8 cellular contexts compared by ENCODE assay signal in genomic region chr17:2337152-2337810, GRCh38. TPM values are rescaled to one million over a fixed set of nuclear protein-coding genes. Genes with fewer than 3 reads are reported as not detected.
A peak's percentile ranks its signal among the peaks of the same experiment; 100 is the strongest.
DNase-seq lines count a peak whose midpoint lies in the region; ATAC-seq, FAIRE-seq and TF ChIP-seq lines count a peak whose summit lies in the region.

Gene SGSM2 (plus strand): TSS chr17:2337501. CDS start chr17:2337689, 188 bp downstream.

- DNase-seq in AG04449 (ENCODE audit: low read depth, low spot score) (no peak), NCI-H1092 (lab: John Stamatoyannopoulos, UW) (peak; percentile 71), WTC11 (ENCODE audit: low spot score) (peak; percentile 49), breast epithelium (ENCODE audit: low spot score in 2 of 2) (no peak), iPS-NIHi11 (ENCODE audit: low spot score) (peak; percentile 79), small intestine (peak; percentile 23)

- H3K4me1 Mint-ChIP-seq in WTC11, result peaks cover 4% of the 10 kb centered on the region

- peak within 1 kb of the TSS; percentile 77 for H3K4me3 Mint-ChIP-seq in WTC11

- ATAC-seq in GM19035 (IDR thresholded peaks at IDR 0.05; ENCODE audit: unreplicated experiment) (peak; percentile 31), WTC11 (peak; percentile 13), HG03280 (IDR thresholded peaks at IDR 0.05; ENCODE audit: unreplicated experiment) (no peak)

- peak within 1 kb of the TSS; percentile 99 for H3K27ac Mint-ChIP-seq in WTC11

- no peak for TF ChIP-seq POLR2A in breast epithelium (IDR thresholded peaks at IDR 0.05)

- H3K4me3 ChIP-seq in AG04449 (ENCODE audit: low read depth, low read length), result peak within 1 kb of the TSS; percentile 93
- peak within 1 kb of the TSS; percentile 94 to 99 (median 97) for H3K4me3 ChIP-seq in breast epithelium
- peak within 1 kb of the TSS; percentile 79 to 91 for H3K4me3 ChIP-seq in small intestine (ENCODE audit: low read depth in 1 of 2, low read length in 2 of 2)

- TF ChIP-seq CTCF in AG04449 (IDR thresholded peaks at IDR 0.05; ENCODE audit: insufficient read depth, low read length, missing control alignments) (no peak), WTC11 (IDR thresholded peaks at IDR 0.05) (no peak), breast epithelium (IDR thresholded peaks at IDR 0.05) (no peak)

- H3K27me3 ChIP-seq in breast epithelium (no peaks in the 10 kb centered on the region), small intestine (ENCODE audit: control insufficient read depth in 2 of 2, insufficient read depth in 2 of 2, low read length in 2 of 2) (no peaks in the 10 kb centered on the region)

- H3K27me3 Mint-ChIP-seq in WTC11 (ENCODE audit: low read depth), result no peaks in the 10 kb centered on the region

- peak within 1 kb of the TSS; percentile 93 to 96 for H3K27ac ChIP-seq in breast epithelium
- peak within 1 kb of the TSS; percentile 82 to 91 for H3K27ac ChIP-seq in small intestine (ENCODE audit: low read depth in 1 of 2, low read length in 1 of 2)

- peaks cover 6% of the 10 kb centered on the region for H3K36me3 Mint-ChIP-seq in WTC11

- intact Hi-C loops in breast epithelium (cut with DNase I; ENCODE audit: low total_unique reads), result no loop called here

- CTCF ChIA-PET in AG04449 (lab: Yijun Ruan, JAX) (interaction anchor here (0.8 to 5.6 kb wide), 17 partner anchors 8 to 297 kb away, joined by 3 to 28 read pairs (median 5); no protein-coding TSS in a partner anchor), WTC11 (lab: Charles Lee) (interaction anchor here (1.2 to 5.0 kb wide), 12 partner anchors 11 to 282 kb away, joined by 3 to 119 read pairs (median 15); partner anchors contain the start of genes HIC1, SMG6 and SRR)

- H3K36me3 ChIP-seq in breast epithelium, result no peaks in the 10 kb centered on the region
- peaks cover 2 to 8% of the 10 kb centered on the region in 2 donors for H3K36me3 ChIP-seq in small intestine (ENCODE audit: control insufficient read depth in 2 of 2, insufficient read depth in 2 of 2, low read length in 2 of 2)

- POLR2A ChIA-PET in AG04449 (lab: Yijun Ruan, JAX) (interaction anchor here (1.1 to 1.8 kb wide), 5 partner anchors 11 to 79 kb away, joined by 3 to 6 read pairs (median 3); partner anchors contain the start of genes SMG6 and SRR), WTC11 (lab: Charles Lee) (interaction anchor here (1.0 to 3.1 kb wide), 5 partner anchors 10 to 621 kb away, joined by 4 to 38 read pairs (median 6); no protein-coding TSS in a partner anchor)

- 0% methylated on average over 34 to 85 of the region's 85 CpGs for WGBS in small intestine, 3 donors

- H3K4me1 ChIP-seq in breast epithelium (peaks cover 4 to 8% of the 10 kb centered on the region in 2 donors), small intestine (ENCODE audit: control insufficient read depth in 2 of 2, insufficient read depth in 1 of 2, low read depth in 1 of 2, low read length in 1 of 2) (peaks cover 0 to 5% of the 10 kb centered on the region in 2 donors)

- FAIRE-seq in small intestine (lab: Jason Lieb, UNC), result no peak

- H3K9me3 Mint-ChIP-seq in WTC11, result no peaks in the 10 kb centered on the region

- H3K9me3 ChIP-seq in breast epithelium (no peaks in the 10 kb centered on the region), small intestine (ENCODE audit: control insufficient read depth, low read depth) (no peaks in the 10 kb centered on the region)

TF ChIP-seq in WTC11, 78 proteins besides CTCF, POLR2A, EP300 and RAD21:
- TF ChIP-seq ZNF416 (CRISPR knock-in tag; IDR thresholded peaks at IDR 0.05) (no peak), ZNF396 (CRISPR knock-in tag; IDR thresholded peaks at IDR 0.05; ENCODE audit: borderline replicate concordance) (no peak), OVOL2 (CRISPR knock-in tag; IDR thresholded peaks at IDR 0.05; ENCODE audit: borderline replicate concordance) (no peak), USF1 (CRISPR knock-in tag; IDR thresholded peaks at IDR 0.05) (no peak), ZSCAN18 (CRISPR knock-in tag; IDR thresholded peaks at IDR 0.05) (no peak), USF2 (CRISPR knock-in tag; IDR thresholded peaks at IDR 0.05) (0 out of 2 replicates have a peak, but pooled peaks have one; percentile 1), SOX15 (CRISPR knock-in tag; IDR thresholded peaks at IDR 0.05) (no peak), JAZF1 (CRISPR knock-in tag; IDR thresholded peaks at IDR 0.05) (no peak), ZNF138 (CRISPR knock-in tag; conservative IDR thresholded peaks at IDR 0.05) (no peak), NFE2L1 (CRISPR knock-in tag; IDR thresholded peaks at IDR 0.05) (no peak), PREB (CRISPR knock-in tag; IDR thresholded peaks at IDR 0.05; ENCODE audit: borderline replicate concordance) (no peak), TCF7 (CRISPR knock-in tag; IDR thresholded peaks at IDR 0.05; ENCODE audit: low read depth) (no peak), PRRX2 (CRISPR knock-in tag; IDR thresholded peaks at IDR 0.05) (no peak), FOXK1 (CRISPR knock-in tag; IDR thresholded peaks at IDR 0.05) (peak; percentile 15; the same call in 1 of the 2 replicates), ZNF423 (CRISPR knock-in tag; IDR thresholded peaks at IDR 0.05) (0 out of 2 replicates have a peak, but pooled peaks have one; percentile 97), E2F5 (CRISPR knock-in tag; IDR thresholded peaks at IDR 0.05) (no peak), SP1 (CRISPR knock-in tag; conservative IDR thresholded peaks at IDR 0.05) (peak; percentile 39; the same call in 1 of the 2 replicates), CREM (CRISPR knock-in tag; IDR thresholded peaks at IDR 0.05) (no peak), ATF1 (CRISPR knock-in tag; IDR thresholded peaks at IDR 0.05) (no peak), ZBTB43 (CRISPR knock-in tag; IDR thresholded peaks at IDR 0.05) (0 out of 2 replicates have a peak, but pooled peaks have one; percentile 1)
TF ChIP-seq in WTC11: peak in this region for 5.

RNA-seq across cellular contexts. Expression of gene SGSM2, which starts in this region (rescaled TPM):
- total RNA-seq in WTC11 (2021), result 47.2 to 50.3 TPM (median 49.8 TPM) in 3 replicates
- 100 to 1,000 TPM in 1 of 3 donors, 10 to 100 TPM in 2; 27.8 to 125 (median 85.5) TPM for total RNA-seq in breast epithelium
- 10 to 100 TPM; 32.2 to 55.9 (median 42.4) TPM for polyA plus RNA-seq in small intestine

Comparison
In these comparisons a context has a peak if more than half of its experiments do, and no peak if none do; other contexts are left out.
1. DNase-seq: peak in NCI-H1092 (single experiment), WTC11 (single experiment), iPS-NIHi11 (single experiment) and small intestine (single experiment); none in AG04449 (single experiment) and breast epithelium (0 of 2).
2. Peak in every context shown above with its lines, with median percentiles within 50 percentile points of each other: H3K4me3 ChIP-seq.